1 cellular context compared by ENCODE assay signal in the genomic region with DNA sequence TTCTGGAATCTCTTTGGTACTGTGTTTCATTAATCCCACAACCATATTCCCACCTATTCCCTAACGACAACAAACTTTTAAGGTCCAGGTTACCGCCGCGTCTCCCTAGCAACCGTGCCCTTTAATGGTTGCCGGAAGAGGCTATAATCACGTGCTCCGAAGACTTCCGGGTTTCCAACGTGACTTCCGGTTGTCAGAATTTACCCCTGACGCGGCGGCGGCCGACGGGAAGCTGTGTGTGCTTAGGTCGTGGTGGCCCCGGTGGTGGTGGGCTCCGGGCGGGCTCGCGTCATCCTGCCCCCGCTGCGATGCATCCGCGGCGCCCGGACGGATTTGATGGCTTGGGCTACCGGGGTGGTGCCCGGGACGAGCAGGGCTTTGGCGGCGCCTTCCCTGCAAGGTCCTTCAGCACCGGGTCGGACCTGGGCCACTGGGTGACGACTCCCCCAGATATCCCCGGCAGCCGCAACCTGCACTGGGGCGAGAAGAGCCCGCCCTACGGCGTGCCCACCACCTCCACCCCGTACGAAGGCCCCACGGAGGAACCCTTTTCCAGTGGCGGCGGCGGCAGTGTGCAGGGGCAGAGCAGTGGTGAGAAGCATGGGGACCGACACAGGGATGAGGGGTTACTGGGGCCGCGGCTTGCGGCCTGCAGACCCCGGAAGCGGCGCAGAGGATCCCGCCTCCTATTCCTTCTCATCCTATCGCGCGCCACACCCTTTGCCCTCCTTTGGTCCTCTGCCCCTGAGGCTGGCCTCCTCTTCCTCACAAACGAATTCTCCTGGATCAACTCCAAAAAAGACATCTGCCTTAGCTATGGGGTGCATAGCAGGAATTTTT.
TF ChIP-seq lines count a peak whose summit lies in the region.

A gene (plus strand): TSS at position 196 of the 840 bp plus-strand sequence. CDS start 113 bp downstream, at position 309.

TF ChIP-seq in K562, 482 proteins besides CTCF, POLR2A, EP300 and RAD21 (continued from another document and continues in another):
- TF ChIP-seq, protein P1, sequence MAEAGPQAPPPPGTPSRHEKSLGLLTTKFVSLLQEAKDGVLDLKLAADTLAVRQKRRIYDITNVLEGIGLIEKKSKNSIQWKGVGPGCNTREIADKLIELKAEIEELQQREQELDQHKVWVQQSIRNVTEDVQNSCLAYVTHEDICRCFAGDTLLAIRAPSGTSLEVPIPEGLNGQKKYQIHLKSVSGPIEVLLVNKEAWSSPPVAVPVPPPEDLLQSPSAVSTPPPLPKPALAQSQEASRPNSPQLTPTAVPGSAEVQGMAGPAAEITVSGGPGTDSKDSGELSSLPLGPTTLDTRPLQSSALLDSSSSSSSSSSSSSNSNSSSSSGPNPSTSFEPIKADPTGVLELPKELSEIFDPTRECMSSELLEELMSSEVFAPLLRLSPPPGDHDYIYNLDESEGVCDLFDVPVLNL (CRISPR knock-in tag; IDR thresholded peaks at IDR 0.05; ENCODE audit: low read depth): 0 out of 2 replicates have a peak, but pooled peaks have one; percentile 63
- TF ChIP-seq, protein P2, sequence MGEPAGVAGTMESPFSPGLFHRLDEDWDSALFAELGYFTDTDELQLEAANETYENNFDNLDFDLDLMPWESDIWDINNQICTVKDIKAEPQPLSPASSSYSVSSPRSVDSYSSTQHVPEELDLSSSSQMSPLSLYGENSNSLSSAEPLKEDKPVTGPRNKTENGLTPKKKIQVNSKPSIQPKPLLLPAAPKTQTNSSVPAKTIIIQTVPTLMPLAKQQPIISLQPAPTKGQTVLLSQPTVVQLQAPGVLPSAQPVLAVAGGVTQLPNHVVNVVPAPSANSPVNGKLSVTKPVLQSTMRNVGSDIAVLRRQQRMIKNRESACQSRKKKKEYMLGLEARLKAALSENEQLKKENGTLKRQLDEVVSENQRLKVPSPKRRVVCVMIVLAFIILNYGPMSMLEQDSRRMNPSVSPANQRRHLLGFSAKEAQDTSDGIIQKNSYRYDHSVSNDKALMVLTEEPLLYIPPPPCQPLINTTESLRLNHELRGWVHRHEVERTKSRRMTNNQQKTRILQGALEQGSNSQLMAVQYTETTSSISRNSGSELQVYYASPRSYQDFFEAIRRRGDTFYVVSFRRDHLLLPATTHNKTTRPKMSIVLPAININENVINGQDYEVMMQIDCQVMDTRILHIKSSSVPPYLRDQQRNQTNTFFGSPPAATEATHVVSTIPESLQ (CRISPR knock-in tag; IDR thresholded peaks at IDR 0.05): peak; percentile 64; the same call in 1 of the 2 replicates
- TF ChIP-seq POU5F1 (IDR thresholded peaks at IDR 0.05; ENCODE audit: borderline replicate concordance, low read depth, low read length, partially characterized antibody) (peak; percentile 33), PCBP1 (IDR thresholded peaks at IDR 0.05; ENCODE audit: low read depth, low read length, poor library complexity, severe bottlenecking) (peak; percentile 38), CBX3 (IDR thresholded peaks at IDR 0.05; ENCODE audit: borderline replicate concordance in 1 of 2, low read length in 2 of 2) (0 out of 3 replicates have a peak, but pooled peaks of 1 of the 2 experiments have one; percentile 58), ELF2 (CRISPR knock-in tag; IDR thresholded peaks at IDR 0.05) (peak; percentile 93), ELF1 (tag; IDR thresholded peaks at IDR 0.05) (peak; percentile 98), NFYB (IDR thresholded peaks at IDR 0.05; ENCODE audit: extremely low read depth, insufficient read length) (no peak), ARNT (IDR thresholded peaks at IDR 0.05) (no peak), GTF2A2 (tag; IDR thresholded peaks at IDR 0.05) (no peak), RFX1 (IDR thresholded peaks at IDR 0.05) (peak; percentile 97), LCOR (CRISPR knock-in tag; IDR thresholded peaks at IDR 0.05) (0 out of 2 replicates have a peak, but pooled peaks have one; percentile 30), NFIC (IDR thresholded peaks at IDR 0.05) (peak; percentile 68), ZNF197 (CRISPR knock-in tag; IDR thresholded peaks at IDR 0.05; ENCODE audit: low read depth) (no peak), RCOR1 (IDR thresholded peaks at IDR 0.05; ENCODE audit: borderline replicate concordance in 1 of 2, low read depth in 2 of 2, low read length in 2 of 2) (peak in 1 of 2 experiments; percentile 27; a peak in 1 of 4 replicates), SMARCA4 (IDR thresholded peaks at IDR 0.05) (no peak), BHLHE40 (IDR thresholded peaks at IDR 0.05; ENCODE audit: low read length) (peak; percentile 90), KDM5B (IDR thresholded peaks at IDR 0.05; ENCODE audit: insufficient replicate concordance, low read depth, low read length) (peak; percentile 59), MBD2 (IDR thresholded peaks at IDR 0.05; ENCODE audit: borderline replicate concordance, low read depth) (peak; percentile 57; the same call in 1 of the 2 replicates), PHB2 (IDR thresholded peaks at IDR 0.05; ENCODE audit: low read depth) (no peak), RBM34 (IDR thresholded peaks at IDR 0.05; ENCODE audit: borderline replicate concordance, insufficient read depth, low read length) (no peak), ETV6 (IDR thresholded peaks at IDR 0.05; ENCODE audit: borderline replicate concordance in 1 of 2, low read depth in 2 of 2, low read length in 1 of 2) (peak in 1 of 2 experiments; percentile 37; a peak in 1 of 4 replicates), ETV6 (CRISPR knock-in tag; IDR thresholded peaks at IDR 0.05; ENCODE audit: borderline replicate concordance) (no peak), KDM1A (IDR thresholded peaks at IDR 0.05) (no peak), SIN3B (IDR thresholded peaks at IDR 0.05; ENCODE audit: low read depth) (peak; percentile 78), ZNF232 (CRISPR knock-in tag; IDR thresholded peaks at IDR 0.05) (no peak), RB1 (IDR thresholded peaks at IDR 0.05; ENCODE audit: low read depth) (no peak), CBX2 (IDR thresholded peaks at IDR 0.05; ENCODE audit: insufficient read depth, low read length, poor library complexity, severe bottlenecking) (no peak), PHF20 (IDR thresholded peaks at IDR 0.05; ENCODE audit: partially characterized antibody) (peak; percentile 93), FUS (optimal IDR thresholded peaks at IDR 0.05; ENCODE audit: low read depth, low read length) (no peak), KAT7 (CRISPR knock-in tag; IDR thresholded peaks at IDR 0.05; ENCODE audit: borderline replicate concordance) (no peak), HLTF (IDR thresholded peaks at IDR 0.05) (no peak), TAF1 (IDR thresholded peaks at IDR 0.05; ENCODE audit: control insufficient read depth, extremely low read depth, insufficient read depth, low read length, severe bottlenecking) (peak; percentile 66), FOXP1 (CRISPR knock-in tag; IDR thresholded peaks at IDR 0.05) (peak; percentile 80), NONO (IDR thresholded peaks at IDR 0.05; ENCODE audit: low read depth in 2 of 2, low read length in 1 of 2) (no peak)
- TF ChIP-seq, protein P3, sequence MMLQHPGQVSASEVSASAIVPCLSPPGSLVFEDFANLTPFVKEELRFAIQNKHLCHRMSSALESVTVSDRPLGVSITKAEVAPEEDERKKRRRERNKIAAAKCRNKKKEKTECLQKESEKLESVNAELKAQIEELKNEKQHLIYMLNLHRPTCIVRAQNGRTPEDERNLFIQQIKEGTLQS (IDR thresholded peaks at IDR 0.05): no peak
- TF ChIP-seq, protein P3 (CRISPR knock-in tag; conservative IDR thresholded peaks at IDR 0.05): no peak
- TF ChIP-seq, protein P4, sequence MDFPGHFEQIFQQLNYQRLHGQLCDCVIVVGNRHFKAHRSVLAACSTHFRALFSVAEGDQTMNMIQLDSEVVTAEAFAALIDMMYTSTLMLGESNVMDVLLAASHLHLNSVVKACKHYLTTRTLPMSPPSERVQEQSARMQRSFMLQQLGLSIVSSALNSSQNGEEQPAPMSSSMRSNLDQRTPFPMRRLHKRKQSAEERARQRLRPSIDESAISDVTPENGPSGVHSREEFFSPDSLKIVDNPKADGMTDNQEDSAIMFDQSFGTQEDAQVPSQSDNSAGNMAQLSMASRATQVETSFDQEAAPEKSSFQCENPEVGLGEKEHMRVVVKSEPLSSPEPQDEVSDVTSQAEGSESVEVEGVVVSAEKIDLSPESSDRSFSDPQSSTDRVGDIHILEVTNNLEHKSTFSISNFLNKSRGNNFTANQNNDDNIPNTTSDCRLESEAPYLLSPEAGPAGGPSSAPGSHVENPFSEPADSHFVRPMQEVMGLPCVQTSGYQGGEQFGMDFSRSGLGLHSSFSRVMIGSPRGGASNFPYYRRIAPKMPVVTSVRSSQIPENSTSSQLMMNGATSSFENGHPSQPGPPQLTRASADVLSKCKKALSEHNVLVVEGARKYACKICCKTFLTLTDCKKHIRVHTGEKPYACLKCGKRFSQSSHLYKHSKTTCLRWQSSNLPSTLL (IDR thresholded peaks at IDR 0.05): no peak
- TF ChIP-seq, protein P5, sequence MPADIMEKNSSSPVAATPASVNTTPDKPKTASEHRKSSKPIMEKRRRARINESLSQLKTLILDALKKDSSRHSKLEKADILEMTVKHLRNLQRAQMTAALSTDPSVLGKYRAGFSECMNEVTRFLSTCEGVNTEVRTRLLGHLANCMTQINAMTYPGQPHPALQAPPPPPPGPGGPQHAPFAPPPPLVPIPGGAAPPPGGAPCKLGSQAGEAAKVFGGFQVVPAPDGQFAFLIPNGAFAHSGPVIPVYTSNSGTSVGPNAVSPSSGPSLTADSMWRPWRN (IDR thresholded peaks at IDR 0.05; ENCODE audit: low read depth): no peak
- TF ChIP-seq, protein P6, sequence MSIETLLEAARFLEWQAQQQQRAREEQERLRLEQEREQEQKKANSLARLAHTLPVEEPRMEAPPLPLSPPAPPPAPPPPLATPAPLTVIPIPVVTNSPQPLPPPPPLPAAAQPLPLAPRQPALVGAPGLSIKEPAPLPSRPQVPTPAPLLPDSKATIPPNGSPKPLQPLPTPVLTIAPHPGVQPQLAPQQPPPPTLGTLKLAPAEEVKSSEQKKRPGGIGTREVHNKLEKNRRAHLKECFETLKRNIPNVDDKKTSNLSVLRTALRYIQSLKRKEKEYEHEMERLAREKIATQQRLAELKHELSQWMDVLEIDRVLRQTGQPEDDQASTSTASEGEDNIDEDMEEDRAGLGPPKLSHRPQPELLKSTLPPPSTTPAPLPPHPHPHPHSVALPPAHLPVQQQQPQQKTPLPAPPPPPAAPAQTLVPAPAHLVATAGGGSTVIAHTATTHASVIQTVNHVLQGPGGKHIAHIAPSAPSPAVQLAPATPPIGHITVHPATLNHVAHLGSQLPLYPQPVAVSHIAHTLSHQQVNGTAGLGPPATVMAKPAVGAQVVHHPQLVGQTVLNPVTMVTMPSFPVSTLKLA (conservative IDR thresholded peaks at IDR 0.05): peak; percentile 96 to 98
- TF ChIP-seq, protein P7, sequence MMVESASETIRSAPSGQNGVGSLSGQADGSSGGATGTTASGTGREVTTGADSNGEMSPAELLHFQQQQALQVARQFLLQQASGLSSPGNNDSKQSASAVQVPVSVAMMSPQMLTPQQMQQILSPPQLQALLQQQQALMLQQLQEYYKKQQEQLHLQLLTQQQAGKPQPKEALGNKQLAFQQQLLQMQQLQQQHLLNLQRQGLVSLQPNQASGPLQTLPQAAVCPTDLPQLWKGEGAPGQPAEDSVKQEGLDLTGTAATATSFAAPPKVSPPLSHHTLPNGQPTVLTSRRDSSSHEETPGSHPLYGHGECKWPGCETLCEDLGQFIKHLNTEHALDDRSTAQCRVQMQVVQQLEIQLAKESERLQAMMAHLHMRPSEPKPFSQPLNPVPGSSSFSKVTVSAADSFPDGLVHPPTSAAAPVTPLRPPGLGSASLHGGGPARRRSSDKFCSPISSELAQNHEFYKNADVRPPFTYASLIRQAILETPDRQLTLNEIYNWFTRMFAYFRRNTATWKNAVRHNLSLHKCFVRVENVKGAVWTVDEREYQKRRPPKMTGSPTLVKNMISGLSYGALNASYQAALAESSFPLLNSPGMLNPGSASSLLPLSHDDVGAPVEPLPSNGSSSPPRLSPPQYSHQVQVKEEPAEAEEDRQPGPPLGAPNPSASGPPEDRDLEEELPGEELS (CRISPR knock-in tag; IDR thresholded peaks at IDR 0.05; ENCODE audit: borderline replicate concordance): no peak
- TF ChIP-seq, protein P8, sequence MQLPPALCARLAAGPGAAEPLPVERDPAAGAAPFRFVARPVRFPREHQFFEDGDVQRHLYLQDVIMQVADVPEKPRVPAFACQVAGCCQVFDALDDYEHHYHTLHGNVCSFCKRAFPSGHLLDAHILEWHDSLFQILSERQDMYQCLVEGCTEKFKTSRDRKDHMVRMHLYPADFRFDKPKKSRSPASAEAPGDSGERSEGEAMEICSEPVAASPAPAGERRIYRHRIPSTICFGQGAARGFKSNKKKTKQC (CRISPR knock-in tag; IDR thresholded peaks at IDR 0.05): peak; percentile 59; the same call in 1 of the 2 replicates
- TF ChIP-seq, protein P9, sequence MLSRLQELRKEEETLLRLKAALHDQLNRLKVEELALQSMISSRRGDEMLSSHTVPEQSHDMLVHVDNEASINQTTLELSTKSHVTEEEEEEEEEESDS (CRISPR knock-in tag; IDR thresholded peaks at IDR 0.05): no peak
- TF ChIP-seq, protein P10, sequence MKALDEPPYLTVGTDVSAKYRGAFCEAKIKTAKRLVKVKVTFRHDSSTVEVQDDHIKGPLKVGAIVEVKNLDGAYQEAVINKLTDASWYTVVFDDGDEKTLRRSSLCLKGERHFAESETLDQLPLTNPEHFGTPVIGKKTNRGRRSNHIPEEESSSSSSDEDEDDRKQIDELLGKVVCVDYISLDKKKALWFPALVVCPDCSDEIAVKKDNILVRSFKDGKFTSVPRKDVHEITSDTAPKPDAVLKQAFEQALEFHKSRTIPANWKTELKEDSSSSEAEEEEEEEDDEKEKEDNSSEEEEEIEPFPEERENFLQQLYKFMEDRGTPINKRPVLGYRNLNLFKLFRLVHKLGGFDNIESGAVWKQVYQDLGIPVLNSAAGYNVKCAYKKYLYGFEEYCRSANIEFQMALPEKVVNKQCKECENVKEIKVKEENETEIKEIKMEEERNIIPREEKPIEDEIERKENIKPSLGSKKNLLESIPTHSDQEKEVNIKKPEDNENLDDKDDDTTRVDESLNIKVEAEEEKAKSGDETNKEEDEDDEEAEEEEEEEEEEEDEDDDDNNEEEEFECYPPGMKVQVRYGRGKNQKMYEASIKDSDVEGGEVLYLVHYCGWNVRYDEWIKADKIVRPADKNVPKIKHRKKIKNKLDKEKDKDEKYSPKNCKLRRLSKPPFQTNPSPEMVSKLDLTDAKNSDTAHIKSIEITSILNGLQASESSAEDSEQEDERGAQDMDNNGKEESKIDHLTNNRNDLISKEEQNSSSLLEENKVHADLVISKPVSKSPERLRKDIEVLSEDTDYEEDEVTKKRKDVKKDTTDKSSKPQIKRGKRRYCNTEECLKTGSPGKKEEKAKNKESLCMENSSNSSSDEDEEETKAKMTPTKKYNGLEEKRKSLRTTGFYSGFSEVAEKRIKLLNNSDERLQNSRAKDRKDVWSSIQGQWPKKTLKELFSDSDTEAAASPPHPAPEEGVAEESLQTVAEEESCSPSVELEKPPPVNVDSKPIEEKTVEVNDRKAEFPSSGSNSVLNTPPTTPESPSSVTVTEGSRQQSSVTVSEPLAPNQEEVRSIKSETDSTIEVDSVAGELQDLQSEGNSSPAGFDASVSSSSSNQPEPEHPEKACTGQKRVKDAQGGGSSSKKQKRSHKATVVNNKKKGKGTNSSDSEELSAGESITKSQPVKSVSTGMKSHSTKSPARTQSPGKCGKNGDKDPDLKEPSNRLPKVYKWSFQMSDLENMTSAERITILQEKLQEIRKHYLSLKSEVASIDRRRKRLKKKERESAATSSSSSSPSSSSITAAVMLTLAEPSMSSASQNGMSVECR (CRISPR knock-in tag; IDR thresholded peaks at IDR 0.05): peak; percentile 91
- TF ChIP-seq, protein P11, sequence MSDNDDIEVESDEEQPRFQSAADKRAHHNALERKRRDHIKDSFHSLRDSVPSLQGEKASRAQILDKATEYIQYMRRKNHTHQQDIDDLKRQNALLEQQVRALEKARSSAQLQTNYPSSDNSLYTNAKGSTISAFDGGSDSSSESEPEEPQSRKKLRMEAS (CRISPR knock-in tag; IDR thresholded peaks at IDR 0.05): peak; percentile 70
